1 cellular context compared by ENCODE assay signal in the genomic region with DNA sequence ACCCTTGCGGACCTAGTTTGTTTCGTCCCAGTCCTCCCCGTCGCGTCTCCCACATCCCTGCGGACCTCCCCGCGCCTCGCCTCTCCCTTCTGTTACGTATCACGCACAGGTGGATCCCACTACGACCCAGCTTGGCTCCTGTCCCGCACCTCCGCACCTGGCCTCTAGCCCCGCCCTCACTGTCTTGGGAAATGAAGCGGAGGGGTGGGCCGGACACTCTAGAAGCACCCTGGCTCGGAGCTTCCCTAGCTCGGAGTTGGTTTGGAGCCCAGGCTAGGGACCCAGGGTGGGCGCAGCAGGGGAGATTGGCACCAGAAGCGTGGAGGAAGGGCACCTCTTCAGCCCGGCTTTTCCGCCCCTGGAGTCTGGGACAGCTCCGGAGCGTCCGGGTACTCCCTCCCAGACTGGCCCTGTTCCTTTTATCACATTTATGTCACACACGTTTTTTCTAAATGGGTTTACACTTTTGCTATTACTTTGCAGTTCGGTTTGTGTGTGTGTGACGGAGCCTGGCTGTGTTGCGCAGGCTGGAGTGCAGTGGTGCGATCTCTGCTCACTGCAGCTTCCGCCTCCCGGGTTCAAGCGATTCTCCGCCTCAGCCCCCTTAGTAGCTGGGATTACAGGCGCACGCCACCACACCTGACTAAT.
TF ChIP-seq lines count a peak whose summit lies in the region.

No MANE protein-coding gene starts in this region.

TF ChIP-seq in HepG2, 621 proteins besides CTCF, POLR2A, EP300 and RAD21 (continued from another document):
- TF ChIP-seq AFF4 (CRISPR knock-in tag; IDR thresholded peaks at IDR 0.05) = no peak
- TF ChIP-seq, protein P1, sequence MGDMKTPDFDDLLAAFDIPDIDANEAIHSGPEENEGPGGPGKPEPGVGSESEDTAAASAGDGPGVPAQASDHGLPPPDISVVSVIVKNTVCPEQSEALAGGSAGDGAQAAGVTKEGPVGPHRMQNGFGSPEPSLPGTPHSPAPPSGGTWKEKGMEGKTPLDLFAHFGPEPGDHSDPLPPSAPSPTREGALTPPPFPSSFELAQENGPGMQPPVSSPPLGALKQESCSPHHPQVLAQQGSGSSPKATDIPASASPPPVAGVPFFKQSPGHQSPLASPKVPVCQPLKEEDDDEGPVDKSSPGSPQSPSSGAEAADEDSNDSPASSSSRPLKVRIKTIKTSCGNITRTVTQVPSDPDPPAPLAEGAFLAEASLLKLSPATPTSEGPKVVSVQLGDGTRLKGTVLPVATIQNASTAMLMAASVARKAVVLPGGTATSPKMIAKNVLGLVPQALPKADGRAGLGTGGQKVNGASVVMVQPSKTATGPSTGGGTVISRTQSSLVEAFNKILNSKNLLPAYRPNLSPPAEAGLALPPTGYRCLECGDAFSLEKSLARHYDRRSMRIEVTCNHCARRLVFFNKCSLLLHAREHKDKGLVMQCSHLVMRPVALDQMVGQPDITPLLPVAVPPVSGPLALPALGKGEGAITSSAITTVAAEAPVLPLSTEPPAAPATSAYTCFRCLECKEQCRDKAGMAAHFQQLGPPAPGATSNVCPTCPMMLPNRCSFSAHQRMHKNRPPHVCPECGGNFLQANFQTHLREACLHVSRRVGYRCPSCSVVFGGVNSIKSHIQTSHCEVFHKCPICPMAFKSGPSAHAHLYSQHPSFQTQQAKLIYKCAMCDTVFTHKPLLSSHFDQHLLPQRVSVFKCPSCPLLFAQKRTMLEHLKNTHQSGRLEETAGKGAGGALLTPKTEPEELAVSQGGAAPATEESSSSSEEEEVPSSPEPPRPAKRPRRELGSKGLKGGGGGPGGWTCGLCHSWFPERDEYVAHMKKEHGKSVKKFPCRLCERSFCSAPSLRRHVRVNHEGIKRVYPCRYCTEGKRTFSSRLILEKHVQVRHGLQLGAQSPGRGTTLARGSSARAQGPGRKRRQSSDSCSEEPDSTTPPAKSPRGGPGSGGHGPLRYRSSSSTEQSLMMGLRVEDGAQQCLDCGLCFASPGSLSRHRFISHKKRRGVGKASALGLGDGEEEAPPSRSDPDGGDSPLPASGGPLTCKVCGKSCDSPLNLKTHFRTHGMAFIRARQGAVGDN (CRISPR knock-in tag; IDR thresholded peaks at IDR 0.05) = peak; percentile 47; the same call in 1 of the 2 replicates
